24 cellular contexts compared by ENCODE assay signal in the genomic region with DNA sequence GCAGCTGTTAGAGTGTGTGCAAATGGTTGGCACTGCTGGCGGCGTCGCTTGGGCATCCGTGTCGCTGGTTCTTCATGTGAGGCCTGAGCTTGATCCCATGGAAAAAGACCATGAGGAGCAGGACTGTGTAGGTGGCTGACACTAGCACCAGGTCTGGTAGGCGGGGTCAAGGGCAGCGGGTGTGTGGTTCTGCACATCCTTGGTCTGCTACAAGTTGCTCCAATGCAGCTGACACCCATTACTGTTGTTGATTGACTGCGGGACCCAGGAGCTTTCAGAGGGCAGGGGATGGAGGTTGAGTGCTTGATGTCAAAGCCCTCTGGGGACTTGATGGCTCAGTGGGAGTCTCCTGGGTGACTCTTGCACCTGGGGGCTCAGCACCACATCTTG. TPM values are rescaled to one million over a fixed set of nuclear protein-coding genes. Genes with fewer than 3 reads are reported as not detected.
DNase-seq lines count a peak whose midpoint lies in the region; ATAC-seq, FAIRE-seq and TF ChIP-seq lines count a peak whose summit lies in the region.
"Had no signal": no experiment of that assay in that cellular context is flagged by ENCODE, and none has a peak within 500 bp of the region (broad histone marks: within the 10 kb centered on the region; RNA-seq: fewer than 3 reads in every experiment).

No MANE protein-coding gene starts in this region.

- no peak overlapping the region for H4K8ac ChIP-seq in neuronal stem cell (ENCODE audit: low read depth, low read length)

- no peaks in the 10 kb centered on the region for H3K9me3 ChIP-seq in Karpas-422 (ENCODE audit: low read length)
- no peaks in the 10 kb centered on the region for H3K9me3 ChIP-seq in kidney (ENCODE audit: control insufficient read depth in 1 of 2, low read length in 2 of 2)
- no peaks in the 10 kb centered on the region for H3K9me3 ChIP-seq in neuronal stem cell (replicated peaks in 1 of 2; ENCODE audit: control insufficient read depth in 2 of 2, insufficient read depth in 1 of 2, low read depth in 1 of 2, low read length in 2 of 2)
- H3K9me3 ChIP-seq in spleen, result no peaks in the 10 kb centered on the region
- H3K9me3 ChIP-seq: A549, HAP-1 had no signal

- H2BK12ac ChIP-seq in neuronal stem cell (ENCODE audit: low read length), result no peak overlapping the region

- H3K4me1 ChIP-seq in Karpas-422 (ENCODE audit: low read length), result peaks cover 95% of the 10 kb centered on the region
- H3K4me1 ChIP-seq in kidney (ENCODE audit: control insufficient read depth in 1 of 2, insufficient read depth in 1 of 2, low read depth in 1 of 2, low read length in 2 of 2), result no peaks in the 10 kb centered on the region
- H3K4me1 ChIP-seq in neuronal stem cell (ENCODE audit: control insufficient read depth in 2 of 2, insufficient read depth in 1 of 2, low read depth in 1 of 2, low read length in 2 of 2), result peaks cover 0 to 6% of the 10 kb centered on the region in 2 donors
- H3K4me1 ChIP-seq in spleen, result no peaks in the 10 kb centered on the region
- H3K4me1 ChIP-seq: A549 had no signal

- H3K4me3 ChIP-seq in Karpas-422 (ENCODE audit: low read length) (peak overlapping the region; percentile 64; the same call in 1 of the 2 replicates), kidney (ENCODE audit: low read length in 2 of 2) (no peak overlapping the region), neuronal stem cell (ENCODE audit: low read length in 2 of 2) (no peak overlapping the region), spleen (no peak overlapping the region)
- H3K4me3 ChIP-seq: A549, GM23338, HAP-1 had no signal

- H3K27ac ChIP-seq in Karpas-422 (ENCODE audit: low read length), result peak overlapping the region; percentile 98
- H3K27ac ChIP-seq in kidney (ENCODE audit: low read depth in 2 of 2, low read length in 2 of 2), result no peak overlapping the region
- H3K27ac ChIP-seq in neuronal stem cell (replicated peaks; ENCODE audit: low read length), result no peak overlapping the region
- H3K27ac ChIP-seq in spleen, result no peak overlapping the region
- H3K27ac ChIP-seq: A549 had no signal

- FAIRE-seq in kidney (lab: Jason Lieb, UNC), result no peak
- FAIRE-seq: A549, GM12891, GM18507, H54 had no signal

- H3K9me2 ChIP-seq in Karpas-422 (replicated peaks; ENCODE audit: insufficient read depth, low read length), result no peaks in the 10 kb centered on the region

- H3K18ac ChIP-seq in neuronal stem cell (ENCODE audit: low read length), result peak overlapping the region; percentile 22

- no peak for ATAC-seq in GM19328 (IDR thresholded peaks at IDR 0.05; ENCODE audit: unreplicated experiment)
- ATAC-seq: A549, GM23338 had no signal

- H3K36me3 ChIP-seq in Karpas-422 (ENCODE audit: insufficient read depth, low read length) (no peaks in the 10 kb centered on the region), kidney (ENCODE audit: control insufficient read depth in 1 of 2, insufficient read depth in 2 of 2, low read length in 2 of 2) (no peaks in the 10 kb centered on the region), neuronal stem cell (replicated peaks in 1 of 2; ENCODE audit: control insufficient read depth in 2 of 2, insufficient read depth in 2 of 2, low read length in 2 of 2) (no peaks in the 10 kb centered on the region), spleen (no peaks in the 10 kb centered on the region)
- H3K36me3 ChIP-seq: HAP-1 had no signal

- H2AFZ ChIP-seq in Karpas-422 (ENCODE audit: low read length) (no peak overlapping the region), neuronal stem cell (ENCODE audit: low read length) (no peak overlapping the region)
- H2AFZ ChIP-seq: GM23338 had no signal

- no peak overlapping the region for H3K23ac ChIP-seq in neuronal stem cell (ENCODE audit: low read depth, low read length, poor library complexity)

- peak overlapping the region; percentile 89 for H3K4me2 ChIP-seq in Karpas-422 (ENCODE audit: low read depth, low read length, poor library complexity, severe bottlenecking)
- no peak overlapping the region for H3K4me2 ChIP-seq in neuronal stem cell (ENCODE audit: insufficient read depth, low read length, poor library complexity, severe bottlenecking)
- H3K4me2 ChIP-seq: A549, GM23338 had no signal

- intact Hi-C loops in kidney (cut with DNase I), result no loop called here
- intact Hi-C loops in spleen (cut with DNase I; ENCODE audit: low total_unique reads), result no loop called here

- no peak overlapping the region for H4K91ac ChIP-seq in neuronal stem cell (ENCODE audit: low read depth, low read length, poor library complexity)

- no peaks in the 10 kb centered on the region for H3K79me2 ChIP-seq in Karpas-422 (ENCODE audit: low read length)

- no peak overlapping the region for H2BK15ac ChIP-seq in neuronal stem cell (ENCODE audit: low read length)

- no peak overlapping the region for H2BK120ac ChIP-seq in neuronal stem cell (ENCODE audit: low read depth, low read length)

- WGBS in neuronal stem cell (ENCODE audit: extremely low coverage in 2 of 2, insufficient read length in 2 of 2, insufficient replicate concordance in 1 of 2), 2 donors, result no CpG with 5 or more reads among the region's 8 CpGs
- 85 to 95% (median 92%) methylated on average over 8 of the region's 8 CpGs for WGBS in spleen, 5 donors

- peak overlapping the region; percentile 83 for H3K9ac ChIP-seq in Karpas-422 (ENCODE audit: low read length)
- no peak overlapping the region for H3K9ac ChIP-seq in kidney (ENCODE audit: low read length in 2 of 2)
- H3K9ac ChIP-seq in neuronal stem cell (ENCODE audit: low read depth, low read length, poor library complexity), result no peak overlapping the region

- DNase-seq in Karpas-422, result peak; percentile 90
- DNase-seq in kidney, result peak; percentile 51
- DNase-seq in neuronal stem cell (ENCODE audit: low spot score), result no peak
- DNase-seq in spleen, result peak; percentile 51
- no peak for DNase-seq in activated T-cell treated with anti-CD3 and anti-CD28 coated beads for 4 hours
- no peak for DNase-seq in LoVo (ENCODE audit: low spot score)
- DNase-seq: 8988T; ACHN; AML-193; C1 segment of cervical spinal cord; Calu3; CD4-positive, alpha-beta memory T cell; COR-L47; DMS53; DMS79 treated with DMSO at 0.1 percent for 48 hours; GF-D8; HFFc6 had no signal

- H3K27me3 ChIP-seq in Karpas-422 (ENCODE audit: low read length) (no peaks in the 10 kb centered on the region), neuronal stem cell (ENCODE audit: control insufficient read depth in 3 of 3, insufficient read depth in 3 of 3, low read depth in 1 of 3, low read length in 3 of 3) (peaks cover 0 to 84% (median 19%) of the 10 kb centered on the region in 3 experiments), spleen (replicated peaks in 1 of 7) (peaks cover 0 to 57% (median 0%) of the 10 kb centered on the region in 7 donors)

- no peak overlapping the region for H2BK5ac ChIP-seq in neuronal stem cell (ENCODE audit: low read length)

- TF ChIP-seq POLR2A in spleen (IDR thresholded peaks at IDR 0.05), result no peak

- H3K79me1 ChIP-seq in neuronal stem cell (ENCODE audit: low read depth, low read length), result no peaks in the 10 kb centered on the region

- H3K14ac ChIP-seq in neuronal stem cell (ENCODE audit: low read length), result no peak overlapping the region

- H4K20me1 ChIP-seq in Karpas-422 (ENCODE audit: insufficient read depth, low read depth, low read length), result no peaks in the 10 kb centered on the region

- no peak for TF ChIP-seq CTCF in kidney (IDR thresholded peaks at IDR 0.05; ENCODE audit: borderline replicate concordance, extremely low read depth, insufficient read depth)
- no peak for TF ChIP-seq CTCF in spleen (IDR thresholded peaks at IDR 0.05 in 8 of 11, conservative IDR thresholded peaks at IDR 0.05 in 3 of 11)

- H2AK5ac ChIP-seq in neuronal stem cell (ENCODE audit: low read depth, low read length), result peak overlapping the region; percentile 60

- H3K4ac ChIP-seq in neuronal stem cell (ENCODE audit: low read length), result no peak overlapping the region

RNA-seq across cellular contexts. Expression of a gene that starts 29.0 kb away (rescaled TPM):
- 173 and 469 TPM in 2 replicates for total RNA-seq in Karpas-422 (2014; rRNA removed; shearing (Covaris generic); ENCODE audit: low replicate concordance)
- not detected for total RNA-seq in kidney
- polyA plus RNA-seq in kidney (ENCODE audit: insufficient read depth, low read depth, low replicate concordance), result not detected
- polyA plus RNA-seq in neuronal stem cell (2013, experiment 1 of 2), result 0.17 TPM
- 0.14 TPM for polyA plus RNA-seq in neuronal stem cell (2013, experiment 2 of 2)
- under 1 TPM in 1 of 7 donors, not detected in 6; 0.98 TPM for total RNA-seq in spleen
- polyA plus RNA-seq in spleen, result under 1 TPM; 0.04 to 0.38 (median 0.09) TPM
- total RNA-seq: CD4-positive, alpha-beta memory T cell; GM23338 had no signal
- polyA plus RNA-seq: CD4-positive, alpha-beta memory T cell; GM23338 had no signal

Comparison
In these comparisons a context has a peak if more than half of its experiments do, and no peak if none do; other contexts are left out.
1. DNase-seq: peak in Karpas-422 (single experiment), kidney (single experiment) and spleen (single experiment); none in neuronal stem cell (single experiment), activated T-cell treated with anti-CD3 and anti-CD28 coated beads for 4 hours (single experiment) and LoVo (single experiment).
2. RNA of a gene that starts 29.0 kb away (total RNA-seq): 173 to 469 TPM in Karpas-422; 0.98 TPM in spleen and not detected in kidney (single experiment); every median in the first group is over 10 times any median in the second.